ENCODE assay signal across 1 cellular context in genomic region chr17:76519667-76520066, GRCh38.
TF ChIP-seq lines count a peak whose summit lies in the region.

No MANE protein-coding gene starts in this region.

TF ChIP-seq in HepG2, 621 proteins besides CTCF, POLR2A, EP300 and RAD21:
- TF ChIP-seq TBX3 (IDR thresholded peaks at IDR 0.05; ENCODE audit: borderline replicate concordance) (no peak), MYC (CRISPR knock-in tag; IDR thresholded peaks at IDR 0.05; ENCODE audit: borderline replicate concordance) (no peak), ZNF121 (CRISPR knock-in tag; IDR thresholded peaks at IDR 0.05) (peak; percentile 43; the same call in 1 of the 2 replicates)
